Comparison of ENCODE assay signal across 8 cellular contexts in genomic region chr4:8440491-8441311, GRCh38. TPM values are rescaled to one million over a fixed set of nuclear protein-coding genes. Genes with fewer than 3 reads are reported as not detected.
A peak's percentile ranks its signal among the peaks of the same experiment; 100 is the strongest.
DNase-seq lines count a peak whose midpoint lies in the region; ATAC-seq lines count a peak whose summit lies in the region.

Gene ACOX3 (minus strand): TSS chr4:8440723. CDS start chr4:8416521, 24,202 bp downstream.
Gene TRMT44 (plus strand): TSS chr4:8440777. CDS start chr4:8440823, 46 bp downstream.

- H3K27me3 ChIP-seq in mononuclear cell (ENCODE audit: insufficient read depth, low read length), result no peaks in the 10 kb centered on the region

- peaks cover 40% of the 10 kb centered on the region for H3K4me1 ChIP-seq in mononuclear cell (ENCODE audit: insufficient read depth, low read length)

- H3K9me3 ChIP-seq in mononuclear cell (ENCODE audit: low read depth, low read length), result no peaks in the 10 kb centered on the region

- DNase-seq in DMS 273 treated with DMSO at 0.1 percent for 48 hours (lab: John Stamatoyannopoulos, UW) (peak; percentile 30), HuH-7.5 (ENCODE audit: low spot score) (peak; percentile 80), OCI-M1 (lab: John Stamatoyannopoulos, UW) (peak; percentile 93), activated T-cell treated with anti-CD3 and anti-CD28 coated beads for 4 hours (peak; percentile 98), epidermal melanocyte (ENCODE audit: insufficient read length, low spot score) (peak; percentile 72)
- peak; percentile 86 to 92 for DNase-seq in stimulated activated CD8-positive, alpha-beta memory T cell treated with anti-CD3 and anti-CD28 coated beads, Interleukin-2, amount 100 ng/mL, for 48 hours (ENCODE audit: low read depth in 2 of 2)

- ATAC-seq in GM21515 (IDR thresholded peaks at IDR 0.05; ENCODE audit: unreplicated experiment), result peak; percentile 80

- H3K4me3 ChIP-seq in mononuclear cell (ENCODE audit: low read length), result peak within 1 kb of the TSS; percentile 85

RNA-seq across cellular contexts. Expression of gene ACOX3, which starts in this region (rescaled TPM):
- 5.1 TPM for total RNA-seq in mononuclear cell

RNA-seq across cellular contexts. Expression of gene TRMT44, which starts in this region (rescaled TPM):
- 35.2 TPM for total RNA-seq in mononuclear cell

Comparison
In these comparisons a context has a peak if more than half of its experiments do, and no peak if none do; other contexts are left out.
1. Peak in every context shown above with its lines: DNase-seq, ATAC-seq and H3K4me3 ChIP-seq.
2. DNase-seq: peak in every context shown above with its lines; median percentile 98 in activated T-cell treated with anti-CD3 and anti-CD28 coated beads for 4 hours; 93 in OCI-M1; 89 in stimulated activated CD8-positive, alpha-beta memory T cell treated with anti-CD3 and anti-CD28 coated beads, Interleukin-2, amount 100 ng/mL, for 48 hours; 80 in HuH-7.5; 72 in epidermal melanocyte; 30 in DMS 273 treated with DMSO at 0.1 percent for 48 hours.